ENCODE assay signal across 8 cellular contexts in genomic region chr6:160992323-160993314, GRCh38. TPM values are rescaled to one million over a fixed set of nuclear protein-coding genes. Genes with fewer than 3 reads are reported as not detected.
DNase-seq lines count a peak whose midpoint lies in the region; ATAC-seq, FAIRE-seq and TF ChIP-seq lines count a peak whose summit lies in the region.

No MANE protein-coding gene starts in this region.

- H3K9me3 ChIP-seq in K562 (replicated peaks; ENCODE audit: control insufficient read depth, insufficient read depth, low read depth, low read length) (0 out of 2 replicates have a peak, but pooled peaks cover 2% of the 10 kb centered on the region), iPS-15b (ENCODE audit: control insufficient read depth, insufficient read depth, low read length) (no peaks in the 10 kb centered on the region), gastrocnemius medialis (no peaks in the 10 kb centered on the region)

- peak; percentile 80 for FAIRE-seq in K562 (lab: Jason Lieb, UNC)

- H3K27me3 Mint-ChIP-seq in GM23338 (ENCODE audit: insufficient read depth, low read depth, poor library complexity) = peaks cover 3% of the 10 kb centered on the region

- H2AFZ ChIP-seq in GM23338 = peak overlapping the region; percentile 84
- peak overlapping the region; percentile 95 for H2AFZ ChIP-seq in K562 (ENCODE audit: low read depth, low read length)

- H3K9me1 ChIP-seq in K562 (ENCODE audit: control insufficient read depth, insufficient read depth, low read length) = no peaks in the 10 kb centered on the region

- H3K4me1 Mint-ChIP-seq in GM23338 = peaks cover 30% of the 10 kb centered on the region

- 1% methylated on average over 19 of the region's 19 CpGs for WGBS in K562 (ENCODE audit: insufficient coverage, low coverage, missing lambda C conversion rate)

- H3K27ac ChIP-seq in GM23338 (ENCODE audit: low read depth) (peak overlapping the region; percentile 93), K562 (ENCODE audit: extremely low read depth, low read depth, low read length) (peak overlapping the region; percentile 81), gastrocnemius medialis (peak overlapping the region; percentile 80 to 88 (median 88))

- POLR2A ChIA-PET in K562 (lab: Yijun Ruan, JAX) = interaction anchor here (0.5 to 2.9 kb wide), 26 partner anchors 9 to 378 kb away, joined by 3 to 26 read pairs (median 4); no protein-coding TSS in a partner anchor

- no TSS peak for BruUV-seq in K562 (replicated peaks; lab: Mats Ljungman, UMichigan)

- H3F3A ChIP-seq in GM23338 (replicated peaks; ENCODE audit: low read depth) = no peaks in the 10 kb centered on the region

- H3K27me3 ChIP-seq in GM23338 (ENCODE audit: insufficient read depth) (no peaks in the 10 kb centered on the region), K562 (ENCODE audit: control insufficient read depth in 2 of 2, insufficient read depth in 2 of 2, low read length in 2 of 2) (no peaks in the 10 kb centered on the region), iPS-15b (ENCODE audit: control insufficient read depth, insufficient read depth, low read length) (no peaks in the 10 kb centered on the region), gastrocnemius medialis (no peaks in the 10 kb centered on the region)

- peaks cover 6% of the 10 kb centered on the region for H3K36me3 Mint-ChIP-seq in GM23338 (ENCODE audit: low read depth)

- H3K4me1 ChIP-seq in GM23338 (ENCODE audit: insufficient read depth) = peaks cover 6% of the 10 kb centered on the region
- H3K4me1 ChIP-seq in K562 (replicated peaks in 1 of 2; ENCODE audit: control insufficient read depth in 2 of 2, insufficient read depth in 2 of 2, low read length in 2 of 2) = peaks cover 12% of the 10 kb centered on the region in 2 experiments; a peak in 4 of 5 replicates
- H3K4me1 ChIP-seq in iPS-15b (ENCODE audit: control insufficient read depth, insufficient read depth, low read length) = peaks cover 3% of the 10 kb centered on the region
- peaks cover 18 to 43% of the 10 kb centered on the region in 2 donors for H3K4me1 ChIP-seq in gastrocnemius medialis

- TF ChIP-seq EP300 in K562 (IDR thresholded peaks at IDR 0.05; ENCODE audit: low read length) = peak; percentile 28; the same call in 1 of the 2 replicates

- peaks cover 35% of the 10 kb centered on the region for H4K20me1 ChIP-seq in GM23338 (replicated peaks; ENCODE audit: insufficient read depth)
- H4K20me1 ChIP-seq in K562 (replicated peaks; ENCODE audit: control insufficient read depth, insufficient read depth, low read length) = 0 out of 2 replicates have a peak, but pooled peaks cover 3% of the 10 kb centered on the region

- H3K36me3 ChIP-seq in GM23338 (ENCODE audit: insufficient read depth) (no peaks in the 10 kb centered on the region), K562 (ENCODE audit: control insufficient read depth, insufficient read depth, low read length) (peaks cover 18% of the 10 kb centered on the region; the same call in 2 of the 3 replicates), iPS-15b (ENCODE audit: control insufficient read depth, insufficient read depth, low read length) (no peaks in the 10 kb centered on the region), gastrocnemius medialis (no peaks in the 10 kb centered on the region)

- peak overlapping the region; percentile 94 for H3K4me3 Mint-ChIP-seq in GM23338

- in situ Hi-C loops in K562 (cut with MboI) (no loop called here), gastrocnemius medialis (cut with MboI; ENCODE audit: low sequenced_read_pairs in 4 of 4) (no loop called here)

- TF ChIP-seq POLR2A in K562 (conservative IDR thresholded peaks at IDR 0.05) = peak; percentile 58; the same call in 1 of the 2 replicates
- no peak for TF ChIP-seq POLR2A in gastrocnemius medialis (IDR thresholded peaks at IDR 0.05)

- H3K9me3 Mint-ChIP-seq in GM23338 = no peaks in the 10 kb centered on the region

- H3K9me2 ChIP-seq in GM23338 (ENCODE audit: insufficient read depth) = no peaks in the 10 kb centered on the region

- H3K4me3 ChIP-seq in GM23338 = peak overlapping the region; percentile 77
- H3K4me3 ChIP-seq in K562 = peak overlapping the region; percentile 86
- H3K4me3 ChIP-seq in iPS-15b (ENCODE audit: low read depth, low read length) = peak overlapping the region; percentile 84
- H3K4me3 ChIP-seq in gastrocnemius medialis = peak overlapping the region; percentile 69 to 94 (median 93)

- peak; percentile 91 to 92 for TF ChIP-seq RAD21 in K562 (CRISPR knock-in tag; conservative IDR thresholded peaks at IDR 0.05 in 1 of 2, IDR thresholded peaks at IDR 0.05 in 1 of 2)

- intact Hi-C loops in K562 (cut with micrococcal nuclease) (loop anchor here (1.0 to 5.0 kb wide), 12 partner anchors 37 to 470 kb away; no protein-coding TSS in a partner anchor), gastrocnemius medialis (cut with DNase I; ENCODE audit: low total_unique reads) (loop anchor here (2.0 kb wide), 2 partner anchors 36 to 62 kb away; no protein-coding TSS in a partner anchor)

- H3K79me2 ChIP-seq in GM23338 (replicated peaks; ENCODE audit: insufficient read depth) (peaks cover 54% of the 10 kb centered on the region), K562 (ENCODE audit: control insufficient read depth, insufficient read depth, low read length) (peaks cover 69% of the 10 kb centered on the region)

- TF ChIP-seq CTCF in GM23338 (conservative IDR thresholded peaks at IDR 0.05; ENCODE audit: low read depth in 2 of 2) (peak; percentile 74), K562 (IDR thresholded peaks at IDR 0.05 in 2 of 3, conservative IDR thresholded peaks at IDR 0.05 in 1 of 3; ENCODE audit: insufficient read depth in 2 of 3, low read depth in 1 of 3, low read length in 3 of 3) (peak; percentile 87 to 96 (median 92)), gastrocnemius medialis (IDR thresholded peaks at IDR 0.05 in 4 of 5, conservative IDR thresholded peaks at IDR 0.05 in 1 of 5) (peak in 2 of 5 experiments; percentile 17 to 59)

- H3K27ac Mint-ChIP-seq in GM23338 = peak overlapping the region; percentile 87

- peak; percentile 62 for ATAC-seq in GM23338
- peak; percentile 75 for ATAC-seq in K562
- ATAC-seq in gastrocnemius medialis = peak; percentile 49 to 50

- peak; percentile 5 for DNase-seq in activated CD4-positive, CD25-positive, alpha-beta regulatory T cell treated with anti-CD3 and anti-CD28 coated beads, Interleukin-2, amount 50 U/mL, for 16 hours (ENCODE audit: low read depth, low spot score)
- DNase-seq in activated CD4-positive, CD25-positive, alpha-beta regulatory T cell treated with anti-CD3 and anti-CD28 coated beads, Interleukin-2, amount 50 U/mL, for 72 hours = no peak
- peak; percentile 81 for DNase-seq in GM23338 (ENCODE audit: low spot score)
- DNase-seq in LHCN-M2 (ENCODE audit: low read depth) = peak; percentile 69
- DNase-seq in SHP77 (lab: John Stamatoyannopoulos, UW) = peak; percentile 27 to 74
- peak; percentile 76 to 91 (median 81) for DNase-seq in K562 (ENCODE audit: extremely low read depth in 1 of 4, low spot score in 3 of 4)
- peak; percentile 22 to 23 for DNase-seq in gastrocnemius medialis

- H3K4me2 ChIP-seq in GM23338 (peak overlapping the region; percentile 87), K562 (ENCODE audit: insufficient read depth, low read length) (peak overlapping the region; percentile 98)

- CTCF ChIA-PET in K562 (lab: Yijun Ruan, JAX; ENCODE audit: low intra/inter-chr PET ratio) = interaction anchor here (0.6 kb wide), 1 partner anchor 260 kb away, joined by 3 read pairs; no protein-coding TSS in a partner anchor

- H3K9ac ChIP-seq in K562 (ENCODE audit: insufficient read depth in 1 of 2, low read depth in 2 of 2, low read length in 2 of 2) (peak overlapping the region; percentile 74 to 99), iPS-15b (ENCODE audit: low read depth, low read length) (peak overlapping the region; percentile 88)

TF ChIP-seq in GM23338, 12 proteins besides CTCF, POLR2A, EP300 and RAD21:
- TF ChIP-seq POLR2AphosphoS5 (IDR thresholded peaks at IDR 0.05; ENCODE audit: low read depth) (peak; percentile 12; the same call in 1 of the 2 replicates), STAT1 (IDR thresholded peaks at IDR 0.05; ENCODE audit: unreplicated experiment) (no peak)

TF ChIP-seq in K562, 482 proteins besides CTCF, POLR2A, EP300 and RAD21 (continues in another document):
- TF ChIP-seq KLF13 (tag; IDR thresholded peaks at IDR 0.05; ENCODE audit: borderline replicate concordance, low read depth) (peak; percentile 58; the same call in 1 of the 2 replicates), ZNF77 (CRISPR knock-in tag; IDR thresholded peaks at IDR 0.05) (no peak), ZNF347 (CRISPR knock-in tag; IDR thresholded peaks at IDR 0.05; ENCODE audit: low read depth) (no peak), NONO (IDR thresholded peaks at IDR 0.05; ENCODE audit: low read depth in 2 of 2, low read length in 1 of 2) (no peak)

RNA-seq across cellular contexts. Expression of gene MAP3K4, which starts 1.1 kb away (rescaled TPM):
- total RNA-seq in GM23338 (2014; rRNA removed; shearing (Covaris generic)) = 31.8 and 44.4 TPM in 2 replicates
- polyA plus RNA-seq in GM23338 (2016; fragmentation: Nextera tagmentation; extraction: Ambion mirVana) (48.8 and 56.6 TPM in 2 replicates), K562 (2011; rRNA removed) (39.0 and 45.1 TPM in 2 replicates), K562 (2014; fragmentation: Illumina TruSeq; extraction: Trizol) (39.4 and 51.8 TPM in 2 replicates), K562 (2014; fragmentation: Nextera tagmentation; extraction: Ambion mirVana) (10 to 100 TPM; 21.0 to 24.0 TPM), K562 (2014; rRNA removed) (40.6 and 44.9 TPM in 2 replicates)
- total RNA-seq in LHCN-M2 (2014; rRNA removed) (17.6 and 18.1 TPM in 2 replicates), K562 (2014; rRNA removed) (47.3 and 48.9 TPM in 2 replicates), K562 (2014; rRNA removed; fragmentation: Illumina TruSeq; extraction: Trizol) (60.0 and 68.2 TPM in 2 replicates), K562 (2015; rRNA removed; fragmentation: Illumina TruSeq; extraction: Trizol) (60.3 and 62.6 TPM in 2 replicates), K562 (2021) (74.2 and 77.2 TPM in 2 replicates), gastrocnemius medialis (10 to 100 TPM; 17.4 to 28.1 (median 23.6) TPM)
- polyA plus RNA-seq in LHCN-M2 (2012) = 8.0 TPM
- 89.3 and 263 TPM in 2 replicates for total RNA-seq in K562 (2011; cell fraction: chromatin; rRNA removed; ENCODE audit: low replicate concordance)
- total RNA-seq in K562 (2011; cell fraction: nucleolus; rRNA removed) = 37.0 and 55.8 TPM in 2 replicates
- total RNA-seq in K562 (2011; cell fraction: nucleoplasm; rRNA removed) = 93.4 and 112 TPM in 2 replicates
- 16.5 and 25.0 TPM in 2 replicates for polyA plus RNA-seq in K562 (2011; cell fraction: cytosol; rRNA removed)
- polyA plus RNA-seq in K562 (2011; cell fraction: nucleus; rRNA removed) = 109 and 122 TPM in 2 replicates
- polyA plus RNA-seq in K562 (2012) = 24.3 and 31.1 TPM in 2 replicates
- 96.3 and 107 TPM in 2 replicates for polyA minus RNA-seq in K562 (2011; rRNA and poly(A)+ RNA removed)
- 24.5 and 37.7 TPM in 2 replicates for polyA minus RNA-seq in K562 (2011; cell fraction: cytosol; rRNA and poly(A)+ RNA removed)
- polyA minus RNA-seq in K562 (2011; cell fraction: nucleus; rRNA and poly(A)+ RNA removed) = 86.0 and 138 TPM in 2 replicates
